8 cellular contexts compared by ENCODE assay signal in the genomic region with DNA sequence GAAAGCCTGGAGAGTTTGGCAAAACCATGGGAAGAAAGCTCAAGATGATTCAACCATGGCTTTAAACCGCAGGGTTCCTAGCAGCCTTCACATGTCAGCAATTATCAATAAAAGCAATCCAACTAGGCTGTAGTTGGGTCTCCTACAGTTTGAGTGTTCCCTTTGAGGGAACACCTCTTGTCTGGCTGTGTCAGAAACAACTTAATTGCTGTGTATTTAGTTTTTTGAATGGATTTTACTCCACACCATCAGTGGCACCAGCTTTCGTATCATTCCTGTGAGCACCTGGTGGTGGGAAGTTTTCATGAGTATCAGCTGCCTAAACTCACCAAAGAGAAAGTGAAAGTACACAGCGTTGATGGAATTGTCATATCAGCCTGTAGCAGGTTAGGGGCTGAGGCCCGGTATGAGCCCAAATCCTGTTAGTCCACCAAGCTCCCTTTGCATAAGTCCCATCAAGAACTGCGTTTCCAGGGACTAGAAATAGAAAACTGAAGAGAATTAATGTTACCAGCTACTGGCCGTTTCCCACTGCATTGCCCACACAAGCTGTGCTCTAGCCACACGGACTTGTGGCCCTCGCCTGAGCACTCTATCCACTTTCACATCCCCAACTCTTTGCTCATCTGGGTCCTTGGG. TPM values are rescaled to one million over a fixed set of nuclear protein-coding genes. Genes with fewer than 3 reads are reported as not detected.
DNase-seq lines count a peak whose midpoint lies in the region; ATAC-seq, FAIRE-seq and TF ChIP-seq lines count a peak whose summit lies in the region.

No MANE protein-coding gene starts in this region.

- no peaks in the 10 kb centered on the region for H3K36me3 ChIP-seq in HepG2 (replicated peaks in 1 of 2; ENCODE audit: control insufficient read depth in 1 of 2, insufficient read depth in 2 of 2, low read length in 2 of 2)

- H2AFZ ChIP-seq in HepG2 (ENCODE audit: low read length), result peak overlapping the region; percentile 96

- H3K27me3 ChIP-seq in HepG2 (ENCODE audit: control insufficient read depth in 1 of 2, insufficient read depth in 2 of 2, low read length in 2 of 2), result peaks cover 0 to 17% of the 10 kb centered on the region in 2 experiments; a peak in 2 of 5 replicates

- 5% methylated on average over 8 of the region's 8 CpGs for WGBS in HepG2 (ENCODE audit: low lambda C conversion rate)

- peak overlapping the region; percentile 67 for H3K4me2 ChIP-seq in HepG2 (ENCODE audit: low read depth, low read length)

- CTCF ChIA-PET in HepG2 (lab: Yijun Ruan, JAX; ENCODE audit: low intra/inter-chr PET ratio, low total read pairs), result interaction anchor here (0.5 kb wide), 1 partner anchor 81 kb away, joined by 3 read pairs; no protein-coding TSS in a partner anchor

- intact Hi-C loops in HepG2 (cut with micrococcal nuclease; ENCODE audit: unreplicated experiment), result no loop called here

- H4K20me1 ChIP-seq in HepG2 (ENCODE audit: insufficient read depth, low read length), result no peaks in the 10 kb centered on the region

- no TSS peak for BruUV-seq in HepG2 (replicated peaks; lab: Mats Ljungman, UMichigan)

- H3K4me1 ChIP-seq in HepG2 (ENCODE audit: insufficient read depth, low read length), result peaks cover 9% of the 10 kb centered on the region

- TF ChIP-seq EP300 in HepG2 (IDR thresholded peaks at IDR 0.05; ENCODE audit: low read depth in 2 of 2, low read length in 2 of 2) (no peak), HepG2 (CRISPR knock-in tag; IDR thresholded peaks at IDR 0.05; ENCODE audit: borderline replicate concordance) (no peak)

- TF ChIP-seq CTCF in HepG2 (CRISPR knock-in tag; IDR thresholded peaks at IDR 0.05), result no peak

- POLR2A ChIA-PET in HepG2 (lab: Yijun Ruan, JAX), result no interaction called here

- FAIRE-seq in HepG2 (lab: Jason Lieb, UNC), result peak; percentile 43
- FAIRE-seq in urothelium cell line (lab: Jason Lieb, UNC), result no peak

- peak; percentile 18 for DNase-seq in stimulated activated CD4-positive, alpha-beta T cell treated with anti-CD3 and anti-CD28 coated beads, Interleukin-12 subunit alpha, Interleukin-12 subunit beta, amount 100 ng/mL, for 4 hours
- no peak for DNase-seq in stimulated activated CD4-positive, alpha-beta T cell treated with anti-CD3 and anti-CD28 coated beads, Interleukin-2, amount 100 ng/mL, for 48 hours
- DNase-seq in NOMO-1 treated with DMSO at 0.1 percent for 48 hours (lab: John Stamatoyannopoulos, UW; ENCODE audit: unreplicated experiment) (peak; percentile 55), HepG2 (ENCODE audit: low spot score) (peak; percentile 27), urothelium cell line (ENCODE audit: low spot score) (peak; percentile 51)
- DNase-seq in activated T-helper 9 cell treated with anti-CD3 and anti-CD28 coated beads, Interleukin-2, amount 50 U/mL, for 16 hours (ENCODE audit: low read depth), result peak; percentile 13

- H3K79me2 ChIP-seq in HepG2 (ENCODE audit: insufficient read depth, low read length), result no peaks in the 10 kb centered on the region

- H3K4me3 ChIP-seq in HepG2 (replicated peaks in 1 of 3; ENCODE audit: insufficient read depth in 1 of 3, low read depth in 2 of 3, low read length in 3 of 3), result peak overlapping the region; percentile 63 to 79 (median 70)

- peak; percentile 51 for ATAC-seq in HG02884 (IDR thresholded peaks at IDR 0.05; ENCODE audit: unreplicated experiment)
- peak; percentile 93 for ATAC-seq in HepG2
- no peak for ATAC-seq in GM21526 (IDR thresholded peaks at IDR 0.05; ENCODE audit: low FRiP score, unreplicated experiment)

- H3K9me3 ChIP-seq in HepG2 (ENCODE audit: low read length), result no peaks in the 10 kb centered on the region

- peak overlapping the region; percentile 25; the same call in 1 of the 2 replicates for H3K9ac ChIP-seq in HepG2 (ENCODE audit: insufficient read depth, low read depth, low read length)

- in situ Hi-C loops in HepG2 (cut with HindIII; ENCODE audit: extremely low pct_ligation_motif_present, low pct_unique_long_range_greater_than_20kb), result no loop called here

- TF ChIP-seq RAD21 in HepG2 (CRISPR knock-in tag; IDR thresholded peaks at IDR 0.05), result no peak

- no peak for TF ChIP-seq POLR2A in HepG2 (IDR thresholded peaks at IDR 0.05; ENCODE audit: insufficient read depth in 1 of 2, low read depth in 2 of 2, low read length in 2 of 2)

- H3K27ac ChIP-seq in HepG2 (ENCODE audit: extremely low read length, insufficient read depth, low read length), result no peak overlapping the region

TF ChIP-seq in HepG2, 621 proteins besides CTCF, POLR2A, EP300 and RAD21 (continues in another document):
- TF ChIP-seq, protein P1, sequence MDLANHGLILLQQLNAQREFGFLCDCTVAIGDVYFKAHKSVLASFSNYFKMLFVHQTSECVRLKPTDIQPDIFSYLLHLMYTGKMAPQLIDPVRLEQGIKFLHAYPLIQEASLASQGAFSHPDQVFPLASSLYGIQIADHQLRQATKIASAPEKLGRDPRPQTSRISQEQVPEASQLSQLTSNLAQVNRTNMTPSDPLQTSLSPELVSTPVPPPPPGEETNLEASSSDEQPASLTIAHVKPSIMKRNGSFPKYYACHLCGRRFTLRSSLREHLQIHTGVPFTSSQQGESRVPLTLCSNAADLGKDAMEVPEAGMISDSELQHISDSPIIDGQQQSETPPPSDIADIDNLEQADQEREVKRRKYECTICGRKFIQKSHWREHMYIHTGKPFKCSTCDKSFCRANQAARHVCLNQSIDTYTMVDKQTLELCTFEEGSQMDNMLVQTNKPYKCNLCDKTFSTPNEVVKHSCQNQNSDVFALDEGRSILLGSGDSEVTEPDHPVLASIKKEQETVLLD (CRISPR knock-in tag; IDR thresholded peaks at IDR 0.05; ENCODE audit: low read depth), result no peak
- TF ChIP-seq KLF6 (CRISPR knock-in tag; IDR thresholded peaks at IDR 0.05) (0 out of 2 replicates have a peak, but pooled peaks have one; percentile 27), ZNF33B (CRISPR knock-in tag; IDR thresholded peaks at IDR 0.05) (no peak), MXD4 (CRISPR knock-in tag; IDR thresholded peaks at IDR 0.05) (0 out of 2 replicates have a peak, but pooled peaks have one; percentile 15), NFE2L1 (CRISPR knock-in tag; IDR thresholded peaks at IDR 0.05; ENCODE audit: borderline replicate concordance) (no peak), ZMYM3 (CRISPR knock-in tag; IDR thresholded peaks at IDR 0.05) (no peak)
- TF ChIP-seq, protein P2, sequence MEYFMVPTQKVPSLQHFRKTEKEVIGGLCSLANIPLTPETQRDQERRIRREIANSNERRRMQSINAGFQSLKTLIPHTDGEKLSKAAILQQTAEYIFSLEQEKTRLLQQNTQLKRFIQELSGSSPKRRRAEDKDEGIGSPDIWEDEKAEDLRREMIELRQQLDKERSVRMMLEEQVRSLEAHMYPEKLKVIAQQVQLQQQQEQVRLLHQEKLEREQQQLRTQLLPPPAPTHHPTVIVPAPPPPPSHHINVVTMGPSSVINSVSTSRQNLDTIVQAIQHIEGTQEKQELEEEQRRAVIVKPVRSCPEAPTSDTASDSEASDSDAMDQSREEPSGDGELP (IDR thresholded peaks at IDR 0.05; ENCODE audit: borderline replicate concordance, low read depth), result peak; percentile 29; the same call in 1 of the 2 replicates

RNA-seq across cellular contexts. Expression of a gene that starts 10.9 kb away (rescaled TPM):
- total RNA-seq in HepG2 (2016; rRNA removed; fragmentation: Illumina TruSeq; extraction: Trizol), result not detected in 2 replicates
- total RNA-seq in HepG2 (2016; cell fraction: cytosol; rRNA removed; fragmentation: Illumina TruSeq; extraction: Trizol; ENCODE audit: low read depth), result not detected in 2 replicates
- not detected in 2 replicates for total RNA-seq in HepG2 (2016; cell fraction: insoluble cytoplasmic fraction; rRNA removed; fragmentation: Illumina TruSeq; extraction: Trizol)
- not detected in 2 replicates for total RNA-seq in HepG2 (2016; cell fraction: membrane; rRNA removed; fragmentation: Illumina TruSeq; extraction: Trizol)
- total RNA-seq in HepG2 (2016; cell fraction: nucleus; rRNA removed; fragmentation: Illumina TruSeq; extraction: Trizol), result not detected in 2 replicates
- not detected in 2 replicates for polyA plus RNA-seq in HepG2 (2011; rRNA removed)
- polyA plus RNA-seq in HepG2 (2011; cell fraction: cytosol; rRNA removed), result not detected in 2 replicates
- not detected in 2 replicates for polyA plus RNA-seq in HepG2 (2011; cell fraction: nucleus; rRNA removed)
- not detected in 2 replicates for polyA plus RNA-seq in HepG2 (2012)
- not detected in 2 replicates for polyA plus RNA-seq in HepG2 (2016; cell fraction: cytosol; fragmentation: Illumina TruSeq; extraction: Trizol; ENCODE audit: low read depth)
- polyA plus RNA-seq in HepG2 (2016; cell fraction: insoluble cytoplasmic fraction; fragmentation: Illumina TruSeq; extraction: Trizol; ENCODE audit: low read depth), result not detected in 2 replicates
- not detected in 2 replicates for polyA plus RNA-seq in HepG2 (2016; cell fraction: membrane; fragmentation: Illumina TruSeq; extraction: Trizol; ENCODE audit: low read depth)
- not detected in 2 replicates for polyA plus RNA-seq in HepG2 (2016; cell fraction: nucleus; fragmentation: Illumina TruSeq; extraction: Trizol; ENCODE audit: insufficient read depth, low read depth)
- polyA minus RNA-seq in HepG2 (2011; rRNA and poly(A)+ RNA removed; ENCODE audit: low replicate concordance), result not detected in 2 replicates
- polyA minus RNA-seq in HepG2 (2011; cell fraction: cytosol; rRNA and poly(A)+ RNA removed), result not detected in 2 replicates
- not detected in 2 replicates for polyA minus RNA-seq in HepG2 (2011; cell fraction: nucleus; rRNA and poly(A)+ RNA removed)

RNA-seq across cellular contexts. Expression of a gene that starts 16.9 kb away (rescaled TPM):
- not detected in 2 replicates for total RNA-seq in HepG2 (2016; rRNA removed; fragmentation: Illumina TruSeq; extraction: Trizol)
- not detected in 2 replicates for total RNA-seq in HepG2 (2016; cell fraction: cytosol; rRNA removed; fragmentation: Illumina TruSeq; extraction: Trizol; ENCODE audit: low read depth)
- total RNA-seq in HepG2 (2016; cell fraction: insoluble cytoplasmic fraction; rRNA removed; fragmentation: Illumina TruSeq; extraction: Trizol), result not detected in 2 replicates
- not detected in 2 replicates for total RNA-seq in HepG2 (2016; cell fraction: membrane; rRNA removed; fragmentation: Illumina TruSeq; extraction: Trizol)
- total RNA-seq in HepG2 (2016; cell fraction: nucleus; rRNA removed; fragmentation: Illumina TruSeq; extraction: Trizol), result not detected in 2 replicates
- polyA plus RNA-seq in HepG2 (2011; rRNA removed), result not detected in 2 replicates
- polyA plus RNA-seq in HepG2 (2011; cell fraction: cytosol; rRNA removed), result not detected in 2 replicates
- not detected in 2 replicates for polyA plus RNA-seq in HepG2 (2011; cell fraction: nucleus; rRNA removed)
- polyA plus RNA-seq in HepG2 (2012), result not detected in 2 replicates
- not detected in 2 replicates for polyA plus RNA-seq in HepG2 (2016; cell fraction: cytosol; fragmentation: Illumina TruSeq; extraction: Trizol; ENCODE audit: low read depth)
- not detected in 2 replicates for polyA plus RNA-seq in HepG2 (2016; cell fraction: insoluble cytoplasmic fraction; fragmentation: Illumina TruSeq; extraction: Trizol; ENCODE audit: low read depth)
- polyA plus RNA-seq in HepG2 (2016; cell fraction: membrane; fragmentation: Illumina TruSeq; extraction: Trizol; ENCODE audit: low read depth), result not detected in 2 replicates
- not detected in 2 replicates for polyA plus RNA-seq in HepG2 (2016; cell fraction: nucleus; fragmentation: Illumina TruSeq; extraction: Trizol; ENCODE audit: insufficient read depth, low read depth)
- polyA minus RNA-seq in HepG2 (2011; rRNA and poly(A)+ RNA removed; ENCODE audit: low replicate concordance), result not detected in 2 replicates
- polyA minus RNA-seq in HepG2 (2011; cell fraction: cytosol; rRNA and poly(A)+ RNA removed), result not detected in 2 replicates
- not detected in 2 replicates for polyA minus RNA-seq in HepG2 (2011; cell fraction: nucleus; rRNA and poly(A)+ RNA removed)

Comparison
In these comparisons a context has a peak if more than half of its experiments do, and no peak if none do; other contexts are left out.
1. DNase-seq: peak in stimulated activated CD4-positive, alpha-beta T cell treated with anti-CD3 and anti-CD28 coated beads, Interleukin-12 subunit alpha, Interleukin-12 subunit beta, amount 100 ng/mL, for 4 hours (single experiment), NOMO-1 treated with DMSO at 0.1 percent for 48 hours (single experiment), activated T-helper 9 cell treated with anti-CD3 and anti-CD28 coated beads, Interleukin-2, amount 50 U/mL, for 16 hours (single experiment), HepG2 (single experiment) and urothelium cell line (single experiment); none in stimulated activated CD4-positive, alpha-beta T cell treated with anti-CD3 and anti-CD28 coated beads, Interleukin-2, amount 100 ng/mL, for 48 hours (0 of 2).